Comparison of ENCODE assay signal across 19 cellular contexts in the genomic region with DNA sequence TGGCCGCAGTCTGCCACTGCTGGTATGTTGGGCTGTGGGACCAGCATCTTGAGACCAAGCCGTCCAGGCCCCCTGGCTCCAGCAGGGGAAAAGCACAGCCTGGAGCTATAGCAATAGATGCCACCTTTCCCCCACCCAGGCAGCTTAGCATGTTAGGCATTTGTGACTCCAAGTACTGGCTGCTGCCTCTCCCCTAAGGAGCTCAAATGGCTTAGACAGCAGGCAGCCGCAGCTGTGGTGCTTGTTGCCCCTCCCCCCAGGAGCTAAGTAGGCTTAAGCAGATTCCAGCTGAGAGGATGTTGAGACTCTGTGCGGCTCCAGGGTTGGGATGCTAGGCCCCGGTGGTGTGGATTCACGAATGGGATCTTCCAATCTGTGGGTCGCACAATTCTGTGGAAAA.
"Had no signal": no experiment of that assay in that cellular context is flagged by ENCODE, and none has a peak within 500 bp of the region (broad histone marks: within the 10 kb centered on the region; RNA-seq: fewer than 3 reads in every experiment).

No MANE protein-coding gene starts in this region.

- H3K27me3 ChIP-seq: body of pancreas, hepatocyte, left lung, neutrophil, pancreas, right lobe of liver had no signal

- ATAC-seq: activated T-cell treated with anti-CD3 and anti-CD28 coated beads, Interleukin-2, amount 50 U/mL, for 4 hours; body of pancreas; effector memory CD8-positive, alpha-beta T cell; left lung; pancreas; right lobe of liver; stimulated activated memory B cell treated with anti-CD40 and anti-IgM and Interleukin-4, amounts not matched to agents 10 μg/mL and 1 μg/mL and 100 μg/mL, for 72 hours had no signal

- H3K4me1 Mint-ChIP-seq: stimulated activated memory B cell treated with anti-CD40 and anti-IgM and Interleukin-4, amounts not matched to agents 10 μg/mL and 1 μg/mL and 100 μg/mL, for 72 hours had no signal

- H3K36me3 ChIP-seq: left lung, neutrophil, pancreas, right lobe of liver, thoracic aorta had no signal

- H3K27ac Mint-ChIP-seq: activated naive CD4-positive, alpha-beta T cell treated with anti-CD3 and anti-CD28 coated beads for 36 hours; effector memory CD8-positive, alpha-beta T cell; stimulated activated memory B cell treated with anti-CD40 and anti-IgM and Interleukin-4, amounts not matched to agents 10 μg/mL and 1 μg/mL and 100 μg/mL, for 72 hours had no signal

- H3K4me3 Mint-ChIP-seq: activated naive CD4-positive, alpha-beta T cell treated with anti-CD3 and anti-CD28 coated beads for 36 hours; activated T-cell treated with anti-CD3 and anti-CD28 coated beads, Interleukin-2, amount 50 U/mL, for 4 hours; effector memory CD8-positive, alpha-beta T cell; stimulated activated memory B cell treated with anti-CD40 and anti-IgM and Interleukin-4, amounts not matched to agents 10 μg/mL and 1 μg/mL and 100 μg/mL, for 72 hours had no signal

- H3K27me3 Mint-ChIP-seq: stimulated activated memory B cell treated with anti-CD40 and anti-IgM and Interleukin-4, amounts not matched to agents 10 μg/mL and 1 μg/mL and 100 μg/mL, for 72 hours had no signal

- H3K4me3 ChIP-seq: body of pancreas, hepatocyte, left lung, pancreas, right lobe of liver, smooth muscle cell, thoracic aorta had no signal

- H3K27ac ChIP-seq: body of pancreas, hepatocyte, left lung, neutrophil, pancreas, right lobe of liver, thoracic aorta had no signal

- H3K36me3 Mint-ChIP-seq: stimulated activated memory B cell treated with anti-CD40 and anti-IgM and Interleukin-4, amounts not matched to agents 10 μg/mL and 1 μg/mL and 100 μg/mL, for 72 hours had no signal

- DNase-seq: activated CD4-positive, alpha-beta T cell treated with anti-CD3 and anti-CD28 coated beads, Interleukin-2, amount 50 U/mL, for 1 hour; activated CD4-positive, CD25-positive, alpha-beta regulatory T cell treated with anti-CD3 and anti-CD28 coated beads, Interleukin-2, amount 50 U/mL, for 72 hours; activated CD8-positive, alpha-beta memory T cell treated with anti-CD3 and anti-CD28 coated beads, Interleukin-2, amount 50 U/mL, for 4 hours; activated naive CD4-positive, alpha-beta T cell treated with anti-CD3 and anti-CD28 coated beads for 36 hours; activated T-cell treated with anti-CD3 and anti-CD28 coated beads, Interleukin-2, amount 50 U/mL, for 4 hours; body of pancreas; dermis blood vessel endothelial cell; effector memory CD8-positive, alpha-beta T cell; kidney; left lung; midbrain; right lobe of liver; stimulated activated CD4-positive, alpha-beta T cell treated with anti-CD3 and anti-CD28 coated beads, Interleukin-4, amount 100 ng/mL, for 24 hours had no signal

- H3K4me1 ChIP-seq: body of pancreas, left lung, pancreas, right lobe of liver had no signal

- H3K9me3 ChIP-seq: body of pancreas, neutrophil, pancreas, right lobe of liver, thoracic aorta had no signal
